8 cellular contexts compared by ENCODE assay signal in genomic region chr1:109984190-109984455, GRCh38. TPM values are rescaled to one million over a fixed set of nuclear protein-coding genes. Genes with fewer than 3 reads are reported as not detected.
DNase-seq lines count a peak whose midpoint lies in the region; ATAC-seq, FAIRE-seq and TF ChIP-seq lines count a peak whose summit lies in the region.

No MANE protein-coding gene starts in this region.

- no peaks in the 10 kb centered on the region for H3F3A ChIP-seq in OCI-LY1 (ENCODE audit: insufficient read depth, low read length)

- H3K79me2 ChIP-seq in OCI-LY1 (ENCODE audit: insufficient read depth, low read length), result peaks cover 18% of the 10 kb centered on the region

- ATAC-seq in pancreas (peak; percentile 0 to 8 (median 2)), HG02870 (IDR thresholded peaks at IDR 0.05; ENCODE audit: unreplicated experiment) (no peak)

- peaks cover 28% of the 10 kb centered on the region for H3K4me1 Mint-ChIP-seq in endodermal cell

- H3K36me3 Mint-ChIP-seq in endodermal cell (ENCODE audit: low read depth), result peaks cover 5% of the 10 kb centered on the region

- H3K9me2 ChIP-seq in OCI-LY1 (ENCODE audit: low read depth, low read length), result no peaks in the 10 kb centered on the region

- peak overlapping the region; percentile 15; the same call in 1 of the 2 replicates for H3K4me2 ChIP-seq in OCI-LY1 (ENCODE audit: low read length)

- H3K9me3 ChIP-seq in OCI-LY1 (ENCODE audit: low read length) (no peaks in the 10 kb centered on the region), endodermal cell (ENCODE audit: control insufficient read depth, low read length) (no peaks in the 10 kb centered on the region), pancreas (no peaks in the 10 kb centered on the region)

- H3K4me1 ChIP-seq in OCI-LY1 (ENCODE audit: insufficient read depth, low read length, severe bottlenecking), result peaks cover 23% of the 10 kb centered on the region
- H3K4me1 ChIP-seq in endodermal cell (ENCODE audit: control insufficient read depth, insufficient read depth, low read length), result no peaks in the 10 kb centered on the region
- H3K4me1 ChIP-seq in pancreas, result peaks cover 11 to 36% (median 27%) of the 10 kb centered on the region in 3 donors

- 0 to 25% methylated on average over 1 to 7 of the region's 7 CpGs for WGBS in endodermal cell (ENCODE audit: insufficient coverage in 1 of 2, insufficient read length in 1 of 2), 2 experiments
- 7 to 10% methylated on average over 7 of the region's 7 CpGs for WGBS in pancreas, 2 donors

- intact Hi-C loops in pancreas (cut with DNase I), result loop anchor here in 2 of 3 donors (5.0 to 10.0 kb wide), 3 partner anchors 347 to 439 kb away; partner anchors contain the start of gene GNAI3 (in 1 of the 2)

- H3K4me3 Mint-ChIP-seq in endodermal cell, result peak overlapping the region; percentile 82

- no peaks in the 10 kb centered on the region for H3K27me3 ChIP-seq in OCI-LY1 (ENCODE audit: insufficient read depth, low read length)
- H3K27me3 ChIP-seq in endodermal cell (ENCODE audit: control insufficient read depth, insufficient read depth, low read length, poor library complexity, severe bottlenecking), result no peaks in the 10 kb centered on the region
- H3K27me3 ChIP-seq in pancreas, result no peaks in the 10 kb centered on the region

- H3K4me3 ChIP-seq in OCI-LY1 (ENCODE audit: low read depth, low read length, poor library complexity, severe bottlenecking), result peak overlapping the region; percentile 98
- no peak overlapping the region for H3K4me3 ChIP-seq in endodermal cell (ENCODE audit: low read length)
- peak overlapping the region in 1 of 4 donors; percentile 88 for H3K4me3 ChIP-seq in pancreas

- no peak for TF ChIP-seq CTCF in OCI-LY1 (IDR thresholded peaks at IDR 0.05; ENCODE audit: low read length)
- no peak for TF ChIP-seq CTCF in endodermal cell (conservative IDR thresholded peaks at IDR 0.05)
- TF ChIP-seq CTCF in pancreas (IDR thresholded peaks at IDR 0.05), result no peak

- no peak overlapping the region for H3K27ac Mint-ChIP-seq in endodermal cell

- FAIRE-seq in pancreas (lab: Jason Lieb, UNC), result no peak

- DNase-seq in Daoy (ENCODE audit: low read depth) (peak; percentile 80), endodermal cell (no peak), pancreas (no peak), NCI-H1694 (lab: John Stamatoyannopoulos, UW) (no peak), HT-29 (ENCODE audit: low spot score) (no peak), SIG-M5 treated with dmso at 0.1 percent for 504 hours (lab: John Stamatoyannopoulos, UW; ENCODE audit: unreplicated experiment) (no peak)

- peaks cover 18% of the 10 kb centered on the region for H3K27me3 Mint-ChIP-seq in endodermal cell (ENCODE audit: insufficient read depth)

- no peaks in the 10 kb centered on the region for H3K9me3 Mint-ChIP-seq in endodermal cell

- no peaks in the 10 kb centered on the region for H4K20me1 ChIP-seq in OCI-LY1 (ENCODE audit: insufficient read depth, low read length)

- no peak overlapping the region for H2AFZ ChIP-seq in OCI-LY1 (ENCODE audit: low read length)

- H3K27ac ChIP-seq in OCI-LY1 (ENCODE audit: low read depth, low read length, poor library complexity, severe bottlenecking) (no peak overlapping the region), endodermal cell (ENCODE audit: low read depth, low read length) (no peak overlapping the region), pancreas (peak overlapping the region in 1 of 4 donors; percentile 97)

- H3K36me3 ChIP-seq in OCI-LY1 (ENCODE audit: insufficient read depth, low read length) (no peaks in the 10 kb centered on the region), endodermal cell (ENCODE audit: control insufficient read depth, insufficient read depth, low read length) (peaks cover 7% of the 10 kb centered on the region), pancreas (no peaks in the 10 kb centered on the region)

- H3K9ac ChIP-seq in OCI-LY1 (ENCODE audit: low read length), result no peak overlapping the region; the same call in 1 of the 2 replicates
- H3K9ac ChIP-seq in endodermal cell (ENCODE audit: extremely low read depth, low read length, poor library complexity, severe bottlenecking), result no peak overlapping the region

RNA-seq across cellular contexts. Expression of gene AHCYL1, which starts 0.4 kb away (rescaled TPM):
- total RNA-seq in Daoy (2014; rRNA removed; shearing (Covaris generic)), result 43.7 and 44.9 TPM in 2 replicates
- total RNA-seq in endodermal cell (10 to 100 TPM; 78.9 to 96.0 TPM), pancreas (10 to 100 TPM; 44.5 to 85.5 (median 50.1) TPM)
- 99.3 TPM for polyA plus RNA-seq in endodermal cell (2013, experiment 1 of 2)
- 91.2 TPM for polyA plus RNA-seq in endodermal cell (2013, experiment 2 of 2)
- polyA plus RNA-seq in pancreas, result 10 to 100 TPM; 29.8 to 55.1 TPM
- total RNA-seq in HT-29 (2014; rRNA removed; shearing (Covaris generic)), result 45.6 and 48.7 TPM in 2 replicates

RNA-seq across cellular contexts. Expression of gene STRIP1, which starts 50.3 kb away (rescaled TPM):
- total RNA-seq in Daoy (2014; rRNA removed; shearing (Covaris generic)), result 34.1 and 43.2 TPM in 2 replicates
- total RNA-seq in endodermal cell (10 to 100 TPM; 64.9 to 66.1 TPM), pancreas (10 to 100 TPM; 10.7 to 24.9 (median 13.1) TPM)
- 61.2 TPM for polyA plus RNA-seq in endodermal cell (2013, experiment 1 of 2)
- 53.1 TPM for polyA plus RNA-seq in endodermal cell (2013, experiment 2 of 2)
- polyA plus RNA-seq in pancreas, result 10 to 100 TPM; 15.9 to 20.4 TPM
- 24.1 and 26.8 TPM in 2 replicates for total RNA-seq in HT-29 (2014; rRNA removed; shearing (Covaris generic))
